Comparison of ENCODE assay signal across 18 cellular contexts in the genomic region with DNA sequence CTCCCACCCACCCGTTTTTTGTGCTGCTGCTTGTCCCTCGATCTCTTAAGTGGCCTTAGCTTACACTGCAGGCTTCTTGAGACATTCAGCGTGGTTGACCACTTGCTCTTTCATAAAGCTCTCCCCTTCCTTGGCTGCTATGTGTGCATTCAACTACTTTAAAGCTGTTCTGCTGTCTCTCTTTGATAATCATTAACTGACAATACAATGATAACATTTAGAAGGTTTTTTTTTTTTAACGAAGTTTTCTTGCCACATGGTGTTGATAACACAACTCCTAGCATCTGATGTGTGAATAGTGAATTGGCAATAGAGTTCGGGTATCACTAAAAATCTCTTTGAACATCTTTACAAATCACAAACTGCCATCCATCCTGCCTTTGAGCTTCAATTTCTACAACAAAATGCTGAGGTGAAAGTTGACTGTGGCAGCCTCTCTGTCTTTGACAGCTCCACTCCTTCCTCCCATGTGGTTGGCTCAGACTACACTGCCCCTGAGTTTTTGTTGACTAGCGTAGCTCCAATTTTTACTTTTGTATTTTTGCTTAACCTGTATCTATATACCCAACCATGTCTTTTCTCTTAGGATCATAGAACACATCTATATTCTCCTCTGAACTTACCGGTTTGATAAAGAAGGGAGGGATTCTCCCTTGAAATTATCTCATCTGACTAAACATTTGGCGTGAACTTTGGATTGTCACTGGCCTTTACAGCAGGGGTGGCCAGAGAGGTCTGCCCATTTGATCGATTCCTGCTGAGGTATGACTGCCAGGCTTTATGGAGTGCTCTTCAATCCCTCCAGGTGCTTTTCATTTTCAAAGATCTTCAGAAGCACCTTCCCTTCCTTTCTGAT.
DNase-seq lines count a peak whose midpoint lies in the region; ATAC-seq and TF ChIP-seq lines count a peak whose summit lies in the region.
"Had no signal": no experiment of that assay in that cellular context is flagged by ENCODE, and none has a peak within 500 bp of the region (broad histone marks: within the 10 kb centered on the region; RNA-seq: fewer than 3 reads in every experiment).

No MANE protein-coding gene starts in this region.

- H3K27me3 Mint-ChIP-seq in activated naive CD4-positive, alpha-beta T cell treated with anti-CD3 and anti-CD28 coated beads for 36 hours (ENCODE audit: low read depth), result peaks cover 5% of the 10 kb centered on the region

- peak; percentile 95 for ATAC-seq in left lobe of liver
- ATAC-seq in mucosa of descending colon, result peak; percentile 48
- peak; percentile 43 for ATAC-seq in thoracic aorta (ENCODE audit: insufficient number of reproducible peaks, low FRiP score, low read depth)
- no peak for ATAC-seq in HG03280 (IDR thresholded peaks at IDR 0.05; ENCODE audit: unreplicated experiment)
- ATAC-seq: A549, GM23338, K562 had no signal

- intact Hi-C loops in mucosa of descending colon (cut with DNase I, micrococcal nuclease), result no loop called here
- intact Hi-C loops in activated naive CD4-positive, alpha-beta T cell treated with anti-CD3 and anti-CD28 coated beads for 36 hours (cut with micrococcal nuclease), result no loop called here

- no peak overlapping the region for H3K27ac ChIP-seq in thoracic aorta
- H3K27ac ChIP-seq: 22Rv1, A549, BLaER1 had no signal

- H3K4me3 Mint-ChIP-seq in activated naive CD4-positive, alpha-beta T cell treated with anti-CD3 and anti-CD28 coated beads for 36 hours, result no peak overlapping the region
- H3K4me3 Mint-ChIP-seq: CD14-positive monocyte; CD4-positive, alpha-beta memory T cell; GM23338 had no signal

- H3K9me3 ChIP-seq in mucosa of descending colon (no peaks in the 10 kb centered on the region), thoracic aorta (peaks cover 8% of the 10 kb centered on the region)
- H3K9me3 ChIP-seq: A549 had no signal

- DNase-seq in DMS53 (lab: John Stamatoyannopoulos, UW) (peak; percentile 14), DMS53 treated with DMSO at 0.1 percent for 48 hours (lab: John Stamatoyannopoulos, UW; ENCODE audit: unreplicated experiment) (no peak), left lobe of liver (ENCODE audit: low spot score) (peak; percentile 76), mucosa of descending colon (no peak), thoracic aorta (ENCODE audit: low spot score) (no peak), NCI-H2081 (lab: John Stamatoyannopoulos, UW) (no peak)
- DNase-seq in activated naive CD4-positive, alpha-beta T cell treated with anti-CD3 and anti-CD28 coated beads for 36 hours, result no peak
- DNase-seq: Calu3; CD4-positive, alpha-beta memory T cell; HCEC 1CT; IMR-90 had no signal

- TF ChIP-seq CTCF in mucosa of descending colon (IDR thresholded peaks at IDR 0.05) (no peak), thoracic aorta (IDR thresholded peaks at IDR 0.05) (no peak)

- CTCF ChIA-PET in activated naive CD4-positive, alpha-beta T cell treated with anti-CD3 and anti-CD28 coated beads for 36 hours (lab: Charles Lee), result interaction anchor here (0.6 kb wide), 1 partner anchor 1806 kb away, joined by 3 read pairs; no protein-coding TSS in a partner anchor

- H3K36me3 ChIP-seq in mucosa of descending colon (ENCODE audit: low read depth), result no peaks in the 10 kb centered on the region
- H3K36me3 ChIP-seq in thoracic aorta, result no peaks in the 10 kb centered on the region
- H3K36me3 ChIP-seq: BLaER1 had no signal

- H3K4me1 ChIP-seq in mucosa of descending colon (ENCODE audit: low read depth) (no peaks in the 10 kb centered on the region), thoracic aorta (ENCODE audit: control insufficient read depth in 1 of 2, low read depth in 2 of 2) (no peaks in the 10 kb centered on the region)
- H3K4me1 ChIP-seq: A549, BLaER1 had no signal

- H3K4me1 Mint-ChIP-seq in activated naive CD4-positive, alpha-beta T cell treated with anti-CD3 and anti-CD28 coated beads for 36 hours (ENCODE audit: low read depth), result no peaks in the 10 kb centered on the region
- H3K4me1 Mint-ChIP-seq: CD14-positive monocyte; CD4-positive, alpha-beta memory T cell; GM23338 had no signal

- H3K27ac Mint-ChIP-seq in activated naive CD4-positive, alpha-beta T cell treated with anti-CD3 and anti-CD28 coated beads for 36 hours, result no peak overlapping the region
- H3K27ac Mint-ChIP-seq: CD14-positive monocyte; CD4-positive, alpha-beta memory T cell; GM23338 had no signal

- peaks cover 4% of the 10 kb centered on the region for H3K36me3 Mint-ChIP-seq in activated naive CD4-positive, alpha-beta T cell treated with anti-CD3 and anti-CD28 coated beads for 36 hours (ENCODE audit: low read depth)
- H3K36me3 Mint-ChIP-seq: CD14-positive monocyte had no signal

- no peak overlapping the region for H3K4me3 ChIP-seq in mucosa of descending colon
- H3K4me3 ChIP-seq in thoracic aorta, result no peak overlapping the region
- H3K4me3 ChIP-seq: A549, BLaER1, GM23338, K562 had no signal

- no peaks in the 10 kb centered on the region for H3K27me3 ChIP-seq in thoracic aorta (replicated peaks; ENCODE audit: insufficient read depth)
- H3K27me3 ChIP-seq: BLaER1 had no signal

- peaks cover 15% of the 10 kb centered on the region for H3K9me3 Mint-ChIP-seq in activated naive CD4-positive, alpha-beta T cell treated with anti-CD3 and anti-CD28 coated beads for 36 hours

Comparison
In these comparisons a context has a peak if more than half of its experiments do, and no peak if none do; other contexts are left out.
1. DNase-seq: peak in DMS53 (single experiment) and left lobe of liver (single experiment); none in DMS53 treated with DMSO at 0.1 percent for 48 hours (single experiment), mucosa of descending colon (0 of 3), thoracic aorta (single experiment), NCI-H2081 (0 of 2) and activated naive CD4-positive, alpha-beta T cell treated with anti-CD3 and anti-CD28 coated beads for 36 hours (single experiment).